In the genomic region with DNA sequence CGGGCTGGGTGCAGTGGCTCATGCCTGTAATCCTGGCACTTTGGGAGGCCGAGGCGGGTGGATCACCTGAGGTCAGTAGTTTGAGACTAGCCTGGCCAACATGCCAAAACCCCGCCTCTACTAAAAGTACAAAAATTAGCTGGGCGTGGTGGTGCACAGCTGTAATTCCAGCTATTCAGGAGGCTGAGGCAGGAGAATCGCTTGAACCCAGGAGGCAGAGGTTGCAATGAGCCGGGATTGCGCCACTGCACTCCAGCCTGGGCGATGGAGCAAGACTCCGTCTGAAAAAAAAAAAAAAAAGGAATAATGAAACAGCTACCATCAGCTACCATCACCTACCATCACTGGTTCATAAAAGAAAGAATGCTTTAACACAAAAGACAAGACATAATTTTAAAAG, we compare ENCODE assay signal across 2 cellular contexts. TPM values are rescaled to one million over a fixed set of nuclear protein-coding genes. Genes with fewer than 3 reads are reported as not detected.
"Had no signal": no experiment of that assay in that cellular context is flagged by ENCODE, and none has a peak within 500 bp of the region (broad histone marks: within the 10 kb centered on the region; RNA-seq: fewer than 3 reads in every experiment).

No MANE protein-coding gene starts in this region.

RNA-seq across cellular contexts. Expression of a gene that starts 25.9 kb away (rescaled TPM):
- total RNA-seq: activated CD4-positive, alpha-beta memory T cell treated with anti-CD3 and anti-CD28 coated beads, Interleukin-2, amount 10 ng/mL, durations not matched to agents 7 days and 5 days; T-helper 2 cell treated with Interferon-gamma antibody and Interleukin-4, amounts not matched to agents 100 ng/mL and 5 ng/mL, for 36 hours had no signal
